In genomic region chr2:38149533-38149932, GRCh38 we compare ENCODE assay signal across 28 cellular contexts.
DNase-seq lines count a peak whose midpoint lies in the region; ATAC-seq and TF ChIP-seq lines count a peak whose summit lies in the region.
"Had no signal": no experiment of that assay in that cellular context is flagged by ENCODE, and none has a peak within 500 bp of the region (broad histone marks: within the 10 kb centered on the region; RNA-seq: fewer than 3 reads in every experiment).

No MANE protein-coding gene starts in this region.

- TF ChIP-seq RAD21 in IMR-90 (IDR thresholded peaks at IDR 0.05; ENCODE audit: low read length): no peak

- H2BK5ac ChIP-seq in IMR-90 (ENCODE audit: low read depth, low read length, poor library complexity, severe bottlenecking): no peak overlapping the region

- H2AK9ac ChIP-seq in IMR-90 (replicated peaks; ENCODE audit: low read depth, low read length, poor library complexity): no peak overlapping the region

- H2AK5ac ChIP-seq in IMR-90 (ENCODE audit: low read depth, low read length): peak overlapping the region; percentile 17

- CTCF ChIA-PET in IMR-90 (lab: Yijun Ruan, JAX): no interaction called here

- H3K9ac ChIP-seq in IMR-90 (ENCODE audit: low read depth, low read length) (no peak overlapping the region), smooth muscle cell (ENCODE audit: low read depth) (no peak overlapping the region)

- H3K9me1 ChIP-seq in IMR-90 (ENCODE audit: insufficient read depth, low read length): peaks cover 6% of the 10 kb centered on the region; the same call in 1 of the 2 replicates

- in situ Hi-C loops in IMR-90 (cut with MboI; ENCODE audit: low sequenced_read_pairs): no loop called here

- H3K79me2 ChIP-seq in smooth muscle cell (ENCODE audit: low read depth): no peaks in the 10 kb centered on the region

- no peak for TF ChIP-seq CTCF in IMR-90 (conservative IDR thresholded peaks at IDR 0.05; ENCODE audit: low read depth, low read length)
- TF ChIP-seq CTCF in smooth muscle cell (IDR thresholded peaks at IDR 0.05; ENCODE audit: borderline replicate concordance, insufficient read depth, poor library complexity, severe bottlenecking): no peak
- TF ChIP-seq CTCF in coronary artery (IDR thresholded peaks at IDR 0.05): no peak

- no CpG with 5 or more reads among the region's 2 CpGs for WGBS in IMR-90 (ENCODE audit: extremely low coverage in 2 of 2, insufficient read length in 1 of 2), 2 experiments
- WGBS in smooth muscle cell (ENCODE audit: low lambda C conversion rate): 64% methylated on average over 2 of the region's 2 CpGs

- no peak overlapping the region for H3K4me3 Mint-ChIP-seq in activated T-helper 17 cell treated with anti-CD3 and anti-CD28 coated beads, Interleukin-2, amount 50 U/mL, for 72 hours
- H3K4me3 Mint-ChIP-seq: activated CD8-positive, alpha-beta T cell treated with anti-CD3 and anti-CD28 coated beads for 36 hours; activated naive CD8-positive, alpha-beta T cell; CD4-positive, alpha-beta T cell; endodermal cell; HFFc6; natural killer cell treated with Interleukin-12 subunit alpha and Interleukin-12 subunit beta and Interleukin-15 and Interleukin-18, amount 100 ng/mL, for 72 hours; stimulated activated memory B cell treated with anti-CD40 and anti-IgM and Interleukin-4, amounts not matched to agents 10 μg/mL and 1 μg/mL and 100 μg/mL, for 72 hours; T-helper 17 cell had no signal

- POLR2A ChIA-PET in IMR-90 (lab: Charles Lee; ENCODE audit: unreplicated experiment): no interaction called here

- no peak overlapping the region for H3K23ac ChIP-seq in IMR-90 (ENCODE audit: low read depth, low read length)

- H3K27me3 Mint-ChIP-seq in activated T-helper 17 cell treated with anti-CD3 and anti-CD28 coated beads, Interleukin-2, amount 50 U/mL, for 72 hours: peaks cover 13% of the 10 kb centered on the region
- H3K27me3 Mint-ChIP-seq: CD4-positive, alpha-beta T cell had no signal

- no peak overlapping the region for H3K14ac ChIP-seq in IMR-90 (replicated peaks; ENCODE audit: low read depth, low read length)

- H2AFZ ChIP-seq in IMR-90 (replicated peaks; ENCODE audit: low read length, poor library complexity) (no peak overlapping the region), smooth muscle cell (ENCODE audit: low read depth) (peak overlapping the region; percentile 6)

- no peak overlapping the region for H3K56ac ChIP-seq in IMR-90 (ENCODE audit: extremely low read depth, insufficient read depth, low read length)

- peak overlapping the region; percentile 50; the same call in 1 of the 2 replicates for H4K91ac ChIP-seq in IMR-90 (ENCODE audit: insufficient read depth, low read depth, low read length)

- peak overlapping the region; percentile 69; the same call in 1 of the 2 replicates for H3K18ac ChIP-seq in IMR-90 (ENCODE audit: low read depth, low read length)

- H2BK20ac ChIP-seq in IMR-90 (ENCODE audit: low read depth, low read length): peak overlapping the region; percentile 55; the same call in 1 of the 2 replicates

- H3K36me3 ChIP-seq in IMR-90 (ENCODE audit: control insufficient read depth, insufficient read depth, low read length) (no peaks in the 10 kb centered on the region), smooth muscle cell (ENCODE audit: low read depth) (no peaks in the 10 kb centered on the region)
- H3K36me3 ChIP-seq: esophagus muscularis mucosa, uterus had no signal

- no peak overlapping the region for H4K8ac ChIP-seq in IMR-90 (ENCODE audit: low read depth in 2 of 2, low read length in 2 of 2)

- H3K36me3 Mint-ChIP-seq in activated T-helper 17 cell treated with anti-CD3 and anti-CD28 coated beads, Interleukin-2, amount 50 U/mL, for 72 hours (ENCODE audit: low read depth): no peaks in the 10 kb centered on the region
- H3K36me3 Mint-ChIP-seq: activated naive CD8-positive, alpha-beta T cell; natural killer cell treated with Interleukin-12 subunit alpha and Interleukin-12 subunit beta and Interleukin-15 and Interleukin-18, amount 100 ng/mL, for 72 hours; stimulated activated memory B cell treated with anti-CD40 and anti-IgM and Interleukin-4, amounts not matched to agents 10 μg/mL and 1 μg/mL and 100 μg/mL, for 72 hours had no signal

- H3K4ac ChIP-seq in IMR-90 (ENCODE audit: low read depth, low read length): peak overlapping the region; percentile 20; the same call in 1 of the 2 replicates

- no peak for DNase-seq in IMR-90
- peak; percentile 72 for DNase-seq in SKM-1 treated with dmso at 0.1 percent for 144 hours (lab: John Stamatoyannopoulos, UW; ENCODE audit: unreplicated experiment)
- peak; percentile 26 for DNase-seq in islet precursor cell
- DNase-seq in smooth muscle cell (lab: John Stamatoyannopoulos, UW; ENCODE audit: unreplicated experiment): no peak
- no peak for DNase-seq in putamen (ENCODE audit: low spot score)
- no peak for DNase-seq in coronary artery (ENCODE audit: low spot score)
- DNase-seq: activated CD4-positive, alpha-beta T cell treated with anti-CD3 and anti-CD28 coated beads for 1 hour; activated CD8-positive, alpha-beta T cell treated with anti-CD3 and anti-CD28 coated beads for 36 hours; caudate nucleus; CD4-positive, alpha-beta T cell; EL; endodermal cell; GOT3; HFFc6; Kasumi-1; midbrain; NCI-H1092 treated with DMSO at 0.1 percent for 48 hours; NCI-H187; NCI-H526 treated with DMSO at 0.1 percent for 48 hours; stimulated activated CD4-positive, alpha-beta T cell treated with anti-CD3 and anti-CD28 coated beads, Interleukin-4, amount 100 ng/mL, for 4 hours; T-helper 17 cell; uterus had no signal

- H3K27ac Mint-ChIP-seq in activated T-helper 17 cell treated with anti-CD3 and anti-CD28 coated beads, Interleukin-2, amount 50 U/mL, for 72 hours: no peak overlapping the region
- H3K27ac Mint-ChIP-seq: activated CD8-positive, alpha-beta T cell treated with anti-CD3 and anti-CD28 coated beads for 36 hours; activated naive CD8-positive, alpha-beta T cell; CD4-positive, alpha-beta T cell; endodermal cell; HFFc6; natural killer cell treated with Interleukin-12 subunit alpha and Interleukin-12 subunit beta and Interleukin-15 and Interleukin-18, amount 100 ng/mL, for 72 hours; stimulated activated memory B cell treated with anti-CD40 and anti-IgM and Interleukin-4, amounts not matched to agents 10 μg/mL and 1 μg/mL and 100 μg/mL, for 72 hours; T-helper 17 cell had no signal

- H4K20me1 ChIP-seq in IMR-90 (ENCODE audit: insufficient read depth, low read length) (no peaks in the 10 kb centered on the region), smooth muscle cell (ENCODE audit: low read depth) (no peaks in the 10 kb centered on the region)

- H3K4me1 ChIP-seq in IMR-90 (ENCODE audit: control insufficient read depth, insufficient read depth, low read length) (peaks cover 12% of the 10 kb centered on the region), smooth muscle cell (ENCODE audit: low read depth) (peaks cover 6% of the 10 kb centered on the region)

- ATAC-seq in IMR-90 (ENCODE audit: low read depth): no peak
- ATAC-seq in activated T-helper 17 cell treated with anti-CD3 and anti-CD28 coated beads, Interleukin-2, amount 50 U/mL, for 72 hours (replicated peaks): no peak
- ATAC-seq: activated CD8-positive, alpha-beta T cell treated with anti-CD3 and anti-CD28 coated beads for 36 hours; natural killer cell treated with Interleukin-12 subunit alpha and Interleukin-12 subunit beta and Interleukin-15 and Interleukin-18, amount 100 ng/mL, for 72 hours; stimulated activated memory B cell treated with anti-CD40 and anti-IgM and Interleukin-4, amounts not matched to agents 10 μg/mL and 1 μg/mL and 100 μg/mL, for 72 hours; T-helper 17 cell had no signal

- no peak for TF ChIP-seq POLR2A in IMR-90 (IDR thresholded peaks at IDR 0.05; ENCODE audit: low read depth, low read length)

- peaks cover 5% of the 10 kb centered on the region for H3K4me1 Mint-ChIP-seq in activated T-helper 17 cell treated with anti-CD3 and anti-CD28 coated beads, Interleukin-2, amount 50 U/mL, for 72 hours
- H3K4me1 Mint-ChIP-seq: T-helper 17 cell had no signal

- no peaks in the 10 kb centered on the region for H3K79me1 ChIP-seq in IMR-90 (ENCODE audit: low read depth in 1 of 2, low read length in 2 of 2)

- peaks cover 18% of the 10 kb centered on the region for H3F3A ChIP-seq in smooth muscle cell (ENCODE audit: low read depth)

- BruUV-seq in IMR-90 (replicated peaks; lab: Mats Ljungman, UMichigan): no TSS peak

- H3K9me3 ChIP-seq in IMR-90 (ENCODE audit: control insufficient read depth, insufficient read depth, low read length) (no peaks in the 10 kb centered on the region), smooth muscle cell (replicated peaks; ENCODE audit: low read depth) (no peaks in the 10 kb centered on the region)
- H3K9me3 ChIP-seq: esophagus muscularis mucosa, uterus had no signal

- H2BK15ac ChIP-seq in IMR-90 (ENCODE audit: low read depth, low read length): no peak overlapping the region

- H4K5ac ChIP-seq in IMR-90 (ENCODE audit: low read depth, low read length): peak overlapping the region; percentile 58

- no peak overlapping the region for H3K27ac ChIP-seq in IMR-90 (ENCODE audit: insufficient read depth, low read length)
- H3K27ac ChIP-seq in smooth muscle cell (ENCODE audit: low read depth): no peak overlapping the region
- no peak overlapping the region for H3K27ac ChIP-seq in coronary artery
- H3K27ac ChIP-seq: esophagus muscularis mucosa, SK-N-MC had no signal

- H3K4me3 ChIP-seq in IMR-90 (ENCODE audit: insufficient read depth, low read depth, low read length): no peak overlapping the region
- no peak overlapping the region for H3K4me3 ChIP-seq in smooth muscle cell
- H3K4me3 ChIP-seq in coronary artery: no peak overlapping the region
- H3K4me3 ChIP-seq: esophagus muscularis mucosa, SK-N-MC, uterus had no signal

- H2BK120ac ChIP-seq in IMR-90 (ENCODE audit: low read depth, low read length): peak overlapping the region; percentile 47; the same call in 1 of the 2 replicates

- H3K27me3 ChIP-seq in IMR-90 (ENCODE audit: control insufficient read depth, insufficient read depth, low read length) (peaks cover 3% of the 10 kb centered on the region), smooth muscle cell (ENCODE audit: low read depth) (no peaks in the 10 kb centered on the region)
- H3K27me3 ChIP-seq: esophagus muscularis mucosa, uterus had no signal

- H3K4me2 ChIP-seq in IMR-90 (ENCODE audit: low read depth, low read length) (no peak overlapping the region), smooth muscle cell (no peak overlapping the region)

- H3K9me3 Mint-ChIP-seq in activated T-helper 17 cell treated with anti-CD3 and anti-CD28 coated beads, Interleukin-2, amount 50 U/mL, for 72 hours: no peaks in the 10 kb centered on the region
- H3K9me3 Mint-ChIP-seq: CD4-positive, alpha-beta T cell; endodermal cell; HFFc6; stimulated activated memory B cell treated with anti-CD40 and anti-IgM and Interleukin-4, amounts not matched to agents 10 μg/mL and 1 μg/mL and 100 μg/mL, for 72 hours had no signal

- intact Hi-C loops in IMR-90 (cut with micrococcal nuclease): loop anchor here (10.0 kb wide), 1 partner anchor 115 kb away; no protein-coding TSS in a partner anchor

- dilution Hi-C loops in IMR-90 (cut with HindIII; ENCODE audit: low sequenced_read_pairs, unreplicated experiment): no loop called here

TF ChIP-seq in IMR-90, 13 proteins besides CTCF, POLR2A, EP300 and RAD21 (continues in another document):
- TF ChIP-seq MXI1 (IDR thresholded peaks at IDR 0.05; ENCODE audit: borderline replicate concordance, low read depth, low read length) (no peak), MAFK (IDR thresholded peaks at IDR 0.05; ENCODE audit: low read depth, low read length) (no peak), CHD1 (IDR thresholded peaks at IDR 0.05; ENCODE audit: low read depth, low read length) (no peak)

Comparison
In these comparisons a context has a peak if more than half of its experiments do, and no peak if none do; other contexts are left out.
1. DNase-seq: peak in SKM-1 treated with dmso at 0.1 percent for 144 hours (single experiment) and islet precursor cell (single experiment); none in IMR-90 (single experiment), smooth muscle cell (single experiment), putamen (single experiment) and coronary artery (single experiment).